Comparison of ENCODE assay signal across 3 cellular contexts in genomic region chr20:2888224-2888623, GRCh38.
TF ChIP-seq lines count a peak whose summit lies in the region.

No MANE protein-coding gene starts in this region.

TF ChIP-seq in HEK293, 187 proteins besides CTCF, POLR2A, EP300 and RAD21:
- peak; percentile 98 for TF ChIP-seq ZNF121 (tag by site-specific recombination; IDR thresholded peaks at IDR 0.05)

TF ChIP-seq in WTC11, 78 proteins besides CTCF, POLR2A, EP300 and RAD21:
- TF ChIP-seq ZNF121 (CRISPR knock-in tag; IDR thresholded peaks at IDR 0.05): peak; percentile 93

TF ChIP-seq in HepG2, 621 proteins besides CTCF, POLR2A, EP300 and RAD21:
- TF ChIP-seq ZNF770 (CRISPR knock-in tag; IDR thresholded peaks at IDR 0.05) (0 out of 2 replicates have a peak, but pooled peaks have one; percentile 42), ZNF768 (CRISPR knock-in tag; IDR thresholded peaks at IDR 0.05) (peak; percentile 41; the same call in 1 of the 2 replicates), ZMYM3 (CRISPR knock-in tag; IDR thresholded peaks at IDR 0.05) (0 out of 2 replicates have a peak, but pooled peaks have one; percentile 53), ZNF121 (CRISPR knock-in tag; IDR thresholded peaks at IDR 0.05) (peak; percentile 87)
